9 cellular contexts compared by ENCODE assay signal in the genomic region with DNA sequence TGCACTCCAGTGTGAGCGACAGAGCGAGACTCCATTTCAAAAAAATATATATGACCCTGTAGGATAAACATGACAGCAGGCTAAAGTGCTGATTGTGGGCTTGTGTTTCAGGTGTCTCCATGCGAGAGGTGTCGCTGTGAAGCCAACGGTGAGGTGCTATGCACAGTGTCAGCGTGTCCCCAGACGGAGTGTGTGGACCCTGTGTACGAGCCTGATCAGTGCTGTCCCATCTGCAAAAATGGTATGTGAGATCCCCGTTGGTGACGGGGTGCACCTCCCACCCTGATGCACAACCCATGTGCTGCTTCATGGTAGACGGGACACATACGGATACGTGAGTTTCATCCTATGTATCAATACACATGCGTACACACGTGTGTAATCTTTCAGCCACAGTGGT. TPM values are rescaled to one million over a fixed set of nuclear protein-coding genes. Genes with fewer than 3 reads are reported as not detected.
"Had no signal": no experiment of that assay in that cellular context is flagged by ENCODE, and none has a peak within 500 bp of the region (broad histone marks: within the 10 kb centered on the region; RNA-seq: fewer than 3 reads in every experiment).

No MANE protein-coding gene starts in this region.

- H3K4me1 Mint-ChIP-seq: IgD-negative memory B cell had no signal

- H3K36me3 ChIP-seq: HAP-1 had no signal

- H3K9me3 ChIP-seq: HAP-1 had no signal

- H3K4me1 ChIP-seq: HAP-1 had no signal

- H3K4me3 Mint-ChIP-seq: HFFc6, IgD-negative memory B cell had no signal

- H3K27ac Mint-ChIP-seq: HFFc6, IgD-negative memory B cell had no signal

- H3K4me3 ChIP-seq: GM23248, HAP-1 had no signal

- H3K36me3 Mint-ChIP-seq: IgD-negative memory B cell had no signal

- DNase-seq: GM23248, GOT3, H7, HFFc6, KBM-7 had no signal

- FAIRE-seq: HepG2 had no signal

RNA-seq across cellular contexts. Expression of a gene that starts 29.2 kb away (rescaled TPM):
- total RNA-seq: GM23248, HepG2, HFFc6, HT1080 had no signal
- polyA plus RNA-seq: GM23248, HepG2, IgD-negative memory B cell had no signal
